Comparison of ENCODE assay signal across 25 cellular contexts in the genomic region with DNA sequence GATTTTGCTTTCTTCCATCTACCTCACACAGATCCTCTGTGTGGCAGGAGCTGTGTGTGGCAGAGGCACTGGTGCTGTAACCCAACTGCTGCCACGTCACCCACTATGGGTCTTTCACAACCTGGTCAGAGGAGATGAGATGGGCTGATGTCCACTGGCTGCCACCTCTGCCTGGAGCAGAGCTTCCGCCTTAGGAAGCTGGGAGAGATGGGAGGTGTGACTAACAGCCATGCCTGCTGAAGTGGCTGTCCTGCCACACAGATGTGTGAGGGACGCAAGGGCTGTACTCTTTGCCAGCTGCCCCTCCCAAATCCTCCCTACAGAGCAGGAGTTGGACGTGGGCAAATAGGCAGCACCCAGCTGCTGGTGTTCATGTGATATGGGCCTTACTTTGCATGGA.
"Had no signal": no experiment of that assay in that cellular context is flagged by ENCODE, and none has a peak within 500 bp of the region (broad histone marks: within the 10 kb centered on the region; RNA-seq: fewer than 3 reads in every experiment).

No MANE protein-coding gene starts in this region.

- ATAC-seq: activated CD8-positive, alpha-beta memory T cell treated with anti-CD3 and anti-CD28 coated beads, Interleukin-2, amount 10 ng/mL, durations not matched to agents 7 days and 5 days; Panc1 had no signal

- DNase-seq: activated B cell treated with CpG ODN at 0.5 μM for 24 hours; activated CD4-positive, alpha-beta T cell treated with anti-CD3 and anti-CD28 coated beads for 1 hour; activated CD4-positive, alpha-beta T cell treated with anti-CD3 and anti-CD28 coated beads, Interleukin-2, amount 10 ng/mL, durations not matched to agents 24 days and 14 days; activated CD4-positive, alpha-beta T cell treated with anti-CD3 and anti-CD28 coated beads, Interleukin-2, amount 50 U/mL, for 48 hours; activated CD8-positive, alpha-beta memory T cell treated with anti-CD3 and anti-CD28 coated beads, Interleukin-2, amount 10 ng/mL, durations not matched to agents 7 days and 5 days; activated effector memory CD4-positive, alpha-beta T cell treated with Interleukin-2 at 50 U/mL for 16 hours; activated naive CD4-positive, alpha-beta T cell; activated T-cell treated with anti-CD3 and anti-CD28 coated beads, Interleukin-2, amount 50 U/mL, for 24 hours; aorta; central memory CD4-positive, alpha-beta T cell; NCI-H1092 treated with DMSO at 0.1 percent for 48 hours; NCI-H1417 treated with DMSO at 0.1 percent for 48 hours; NCI-H1694 treated with DMSO at 0.1 percent for 48 hours; NCI-H2029 treated with DMSO at 0.1 percent for 48 hours; NCI-H345; NCI-H510A; NCI-H526 treated with DMSO at 0.1 percent for 48 hours; NK-92 treated with Interleukin-12 subunit alpha and Interleukin-12 subunit beta, amount 100 ng/mL, for 24 hours; OCI-M1; SHP77 treated with DMSO at 0.1 percent for 48 hours; T-helper 9 cell had no signal

- H3K27ac ChIP-seq: breast epithelium, KMS-11, RWPE1 had no signal

- H3K27me3 ChIP-seq: breast epithelium had no signal

- H3K36me3 ChIP-seq: breast epithelium had no signal

- H3K4me1 ChIP-seq: breast epithelium had no signal

- H3K4me3 ChIP-seq: breast epithelium had no signal
